Comparison of ENCODE assay signal across 15 cellular contexts in genomic region chr6:69775941-69776340, GRCh38.
DNase-seq lines count a peak whose midpoint lies in the region; ATAC-seq and FAIRE-seq lines count a peak whose summit lies in the region.
"Had no signal": no experiment of that assay in that cellular context is flagged by ENCODE, and none has a peak within 500 bp of the region (broad histone marks: within the 10 kb centered on the region; RNA-seq: fewer than 3 reads in every experiment).

No MANE protein-coding gene starts in this region.

- ATAC-seq in GM18870 (IDR thresholded peaks at IDR 0.05; ENCODE audit: unreplicated experiment) = no peak
- ATAC-seq in GM21825 (IDR thresholded peaks at IDR 0.05; ENCODE audit: unreplicated experiment) = no peak
- ATAC-seq: HCT116 had no signal

- peak; percentile 18 for FAIRE-seq in GM18507 (lab: Jason Lieb, UNC)
- FAIRE-seq: H54, HTR-8/SVneo had no signal

- peak overlapping the region; percentile 85 for H3K9ac ChIP-seq in SK-N-MC (ENCODE audit: insufficient read length)
- H3K9ac ChIP-seq: GM23248 had no signal

- H3K9me3 ChIP-seq in SK-N-MC (ENCODE audit: low read depth, low read length) = peaks cover 30% of the 10 kb centered on the region

- peak overlapping the region; percentile 100 for H3K27ac ChIP-seq in SK-N-MC
- H3K27ac ChIP-seq: GM23248 had no signal

- peaks cover 59% of the 10 kb centered on the region for H3K36me3 ChIP-seq in SK-N-MC (ENCODE audit: insufficient read depth, low read length)

- peak overlapping the region; percentile 71 for H3K4me3 ChIP-seq in SK-N-MC
- H3K4me3 ChIP-seq: GM23248 had no signal

- DNase-seq in COLO829 (ENCODE audit: low spot score) (peak; percentile 12), GM18507 (ENCODE audit: extremely low spot score, insufficient read length, low read depth) (no peak), SK-N-MC (ENCODE audit: low read depth, low spot score) (no peak), NCI-H526 (lab: John Stamatoyannopoulos, UW) (no peak)
- DNase-seq: AML-193; C1 segment of cervical spinal cord; CD4-positive, alpha-beta T cell; DND-41; GF-D8; GM23248 had no signal
